1 cellular context compared by ENCODE assay signal in the genomic region with DNA sequence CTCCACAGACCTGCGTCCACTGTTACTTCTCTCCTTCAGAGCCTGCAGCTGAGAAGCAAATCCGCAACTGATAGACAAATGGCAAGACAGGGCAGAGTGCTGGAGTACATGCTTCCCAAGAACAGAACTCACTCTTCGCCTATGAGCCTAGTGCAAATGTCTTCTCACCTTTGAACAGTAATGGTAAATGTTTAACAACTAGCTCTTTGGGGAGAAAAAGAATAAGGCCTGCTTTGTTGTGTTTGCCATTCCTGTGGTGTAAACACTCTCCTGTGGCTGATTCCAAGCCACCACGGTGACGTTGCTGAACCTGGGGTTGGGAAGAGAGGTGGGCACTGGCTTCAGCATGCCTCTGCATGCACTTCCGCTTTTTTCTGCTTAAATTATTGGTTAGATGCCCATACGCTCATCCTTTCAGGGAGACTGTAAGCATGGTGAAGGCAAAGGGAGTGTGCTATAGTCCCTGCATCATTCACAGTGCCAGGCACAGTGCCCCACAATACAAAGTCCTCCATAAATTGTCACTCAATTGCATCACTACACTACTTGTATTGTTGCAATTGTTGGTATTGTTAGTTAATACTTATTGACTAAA.
TF ChIP-seq lines count a peak whose summit lies in the region.

No MANE protein-coding gene starts in this region.

TF ChIP-seq in HepG2, 621 proteins besides CTCF, POLR2A, EP300 and RAD21 (continued from another document and continues in another):
- TF ChIP-seq ZNF850 (CRISPR knock-in tag; conservative IDR thresholded peaks at IDR 0.05) (no peak), ZNF382 (CRISPR knock-in tag; IDR thresholded peaks at IDR 0.05; ENCODE audit: borderline replicate concordance) (no peak), ZNF296 (CRISPR knock-in tag; conservative IDR thresholded peaks at IDR 0.05) (no peak), HNF1B (CRISPR knock-in tag; IDR thresholded peaks at IDR 0.05) (peak; percentile 95), EHMT2 (IDR thresholded peaks at IDR 0.05; ENCODE audit: borderline replicate concordance, low read depth, low read length) (peak; percentile 62; the same call in 1 of the 2 replicates), CBX5 (CRISPR knock-in tag; IDR thresholded peaks at IDR 0.05; ENCODE audit: borderline replicate concordance) (no peak; the same call in 1 of the 2 replicates), ZMAT3 (CRISPR knock-in tag; conservative IDR thresholded peaks at IDR 0.05) (0 out of 2 replicates have a peak, but pooled peaks have one; percentile 45), KDM5B (CRISPR knock-in tag; IDR thresholded peaks at IDR 0.05; ENCODE audit: borderline replicate concordance) (peak; percentile 28; the same call in 1 of the 2 replicates), RXRB (CRISPR knock-in tag; IDR thresholded peaks at IDR 0.05; ENCODE audit: borderline replicate concordance) (peak; percentile 59), PRDM4 (CRISPR knock-in tag; IDR thresholded peaks at IDR 0.05; ENCODE audit: borderline replicate concordance) (no peak), ZNF30 (CRISPR knock-in tag; IDR thresholded peaks at IDR 0.05) (no peak), ZNF691 (CRISPR knock-in tag; IDR thresholded peaks at IDR 0.05; ENCODE audit: borderline replicate concordance, low read depth) (no peak), KMT2A (CRISPR knock-in tag; IDR thresholded peaks at IDR 0.05) (peak; percentile 63; the same call in 1 of the 2 replicates), NFATC3 (CRISPR knock-in tag; IDR thresholded peaks at IDR 0.05) (no peak), E2F1 (CRISPR knock-in tag; IDR thresholded peaks at IDR 0.05) (no peak), SKI (IDR thresholded peaks at IDR 0.05; ENCODE audit: partially characterized antibody) (no peak), AKAP8 (CRISPR knock-in tag; IDR thresholded peaks at IDR 0.05) (no peak), ZNF841 (CRISPR knock-in tag; IDR thresholded peaks at IDR 0.05; ENCODE audit: borderline replicate concordance) (no peak), EZH2 (conservative IDR thresholded peaks at IDR 0.05; ENCODE audit: low read depth, low read length) (no peak), GFI1 (CRISPR knock-in tag; IDR thresholded peaks at IDR 0.05; ENCODE audit: borderline replicate concordance) (no peak), HIC2 (CRISPR knock-in tag; IDR thresholded peaks at IDR 0.05; ENCODE audit: low read depth) (0 out of 2 replicates have a peak, but pooled peaks have one; percentile 67), ZFP41 (CRISPR knock-in tag; IDR thresholded peaks at IDR 0.05; ENCODE audit: borderline replicate concordance) (no peak), HOXA3 (CRISPR knock-in tag; IDR thresholded peaks at IDR 0.05) (peak; percentile 82), LRRFIP1 (CRISPR knock-in tag; conservative IDR thresholded peaks at IDR 0.05) (no peak), NR1H2 (CRISPR knock-in tag; IDR thresholded peaks at IDR 0.05; ENCODE audit: borderline replicate concordance, low read depth) (no peak), AGO1 (IDR thresholded peaks at IDR 0.05; ENCODE audit: low read depth, low read length, poor library complexity, severe bottlenecking) (no peak), ZFP36L2 (CRISPR knock-in tag; IDR thresholded peaks at IDR 0.05) (0 out of 2 replicates have a peak, but pooled peaks have one; percentile 49), DMTF1 (CRISPR knock-in tag; IDR thresholded peaks at IDR 0.05) (no peak), ZNF790 (CRISPR knock-in tag; IDR thresholded peaks at IDR 0.05; ENCODE audit: borderline replicate concordance) (no peak), ZNF7 (CRISPR knock-in tag; IDR thresholded peaks at IDR 0.05) (no peak), ZNF317 (CRISPR knock-in tag; IDR thresholded peaks at IDR 0.05) (peak; percentile 37; the same call in 1 of the 2 replicates)
- TF ChIP-seq, protein P1, sequence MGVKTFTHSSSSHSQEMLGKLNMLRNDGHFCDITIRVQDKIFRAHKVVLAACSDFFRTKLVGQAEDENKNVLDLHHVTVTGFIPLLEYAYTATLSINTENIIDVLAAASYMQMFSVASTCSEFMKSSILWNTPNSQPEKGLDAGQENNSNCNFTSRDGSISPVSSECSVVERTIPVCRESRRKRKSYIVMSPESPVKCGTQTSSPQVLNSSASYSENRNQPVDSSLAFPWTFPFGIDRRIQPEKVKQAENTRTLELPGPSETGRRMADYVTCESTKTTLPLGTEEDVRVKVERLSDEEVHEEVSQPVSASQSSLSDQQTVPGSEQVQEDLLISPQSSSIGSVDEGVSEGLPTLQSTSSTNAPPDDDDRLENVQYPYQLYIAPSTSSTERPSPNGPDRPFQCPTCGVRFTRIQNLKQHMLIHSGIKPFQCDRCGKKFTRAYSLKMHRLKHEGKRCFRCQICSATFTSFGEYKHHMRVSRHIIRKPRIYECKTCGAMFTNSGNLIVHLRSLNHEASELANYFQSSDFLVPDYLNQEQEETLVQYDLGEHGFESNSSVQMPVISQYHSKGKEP (CRISPR knock-in tag; IDR thresholded peaks at IDR 0.05), result no peak
- TF ChIP-seq, protein P2, sequence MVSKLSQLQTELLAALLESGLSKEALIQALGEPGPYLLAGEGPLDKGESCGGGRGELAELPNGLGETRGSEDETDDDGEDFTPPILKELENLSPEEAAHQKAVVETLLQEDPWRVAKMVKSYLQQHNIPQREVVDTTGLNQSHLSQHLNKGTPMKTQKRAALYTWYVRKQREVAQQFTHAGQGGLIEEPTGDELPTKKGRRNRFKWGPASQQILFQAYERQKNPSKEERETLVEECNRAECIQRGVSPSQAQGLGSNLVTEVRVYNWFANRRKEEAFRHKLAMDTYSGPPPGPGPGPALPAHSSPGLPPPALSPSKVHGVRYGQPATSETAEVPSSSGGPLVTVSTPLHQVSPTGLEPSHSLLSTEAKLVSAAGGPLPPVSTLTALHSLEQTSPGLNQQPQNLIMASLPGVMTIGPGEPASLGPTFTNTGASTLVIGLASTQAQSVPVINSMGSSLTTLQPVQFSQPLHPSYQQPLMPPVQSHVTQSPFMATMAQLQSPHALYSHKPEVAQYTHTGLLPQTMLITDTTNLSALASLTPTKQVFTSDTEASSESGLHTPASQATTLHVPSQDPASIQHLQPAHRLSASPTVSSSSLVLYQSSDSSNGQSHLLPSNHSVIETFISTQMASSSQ (IDR thresholded peaks at IDR 0.05; ENCODE audit: low read depth), result peak; percentile 94
- TF ChIP-seq, protein P2 (CRISPR knock-in tag; IDR thresholded peaks at IDR 0.05; ENCODE audit: borderline replicate concordance), result peak; percentile 98
- TF ChIP-seq, protein P3, sequence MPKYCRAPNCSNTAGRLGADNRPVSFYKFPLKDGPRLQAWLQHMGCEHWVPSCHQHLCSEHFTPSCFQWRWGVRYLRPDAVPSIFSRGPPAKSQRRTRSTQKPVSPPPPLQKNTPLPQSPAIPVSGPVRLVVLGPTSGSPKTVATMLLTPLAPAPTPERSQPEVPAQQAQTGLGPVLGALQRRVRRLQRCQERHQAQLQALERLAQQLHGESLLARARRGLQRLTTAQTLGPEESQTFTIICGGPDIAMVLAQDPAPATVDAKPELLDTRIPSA (CRISPR knock-in tag; IDR thresholded peaks at IDR 0.05; ENCODE audit: borderline replicate concordance), result no peak
